1 cellular context compared by ENCODE assay signal in the genomic region with DNA sequence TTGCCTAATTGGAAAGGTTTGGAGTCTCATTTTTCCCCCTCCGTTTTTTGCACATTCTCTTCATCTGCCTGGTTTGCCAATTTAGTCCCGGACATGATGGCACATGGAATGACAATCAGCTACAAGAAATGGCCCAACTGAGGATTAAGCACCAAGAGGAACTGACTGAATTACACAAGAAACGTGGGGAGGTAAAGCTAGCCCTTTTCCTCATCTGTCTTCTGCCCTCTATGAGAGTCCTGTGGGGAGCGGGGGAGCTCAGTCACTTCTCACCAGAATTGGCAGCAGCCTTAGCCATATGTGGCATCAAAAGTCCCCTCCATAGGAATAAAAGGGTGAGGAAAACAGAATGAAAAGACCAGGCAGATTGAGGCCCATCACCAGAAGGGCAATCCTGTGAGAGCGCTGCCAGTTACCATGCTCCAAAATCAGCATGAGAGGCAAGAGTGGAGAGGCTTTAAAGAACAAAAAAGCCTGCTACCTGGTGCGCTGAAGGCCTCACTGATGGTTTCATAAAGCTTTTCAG.
TF ChIP-seq lines count a peak whose summit lies in the region.

No MANE protein-coding gene starts in this region.

TF ChIP-seq in GM12878, 131 proteins besides CTCF, POLR2A, EP300 and RAD21:
- TF ChIP-seq ZNF384 (IDR thresholded peaks at IDR 0.05; ENCODE audit: borderline replicate concordance, low read depth, low read length) (no peak), EGR1 (IDR thresholded peaks at IDR 0.05; ENCODE audit: borderline replicate concordance in 1 of 2, low read depth in 2 of 2, low read length in 2 of 2) (no peak), RFX5 (IDR thresholded peaks at IDR 0.05; ENCODE audit: low read depth, low read length) (no peak), GATAD2B (conservative IDR thresholded peaks at IDR 0.05; ENCODE audit: low read depth) (no peak), PAX5 (IDR thresholded peaks at IDR 0.05; ENCODE audit: borderline replicate concordance, low read depth, low read length) (no peak), NR2C2 (IDR thresholded peaks at IDR 0.05; ENCODE audit: borderline replicate concordance, control insufficient read depth, insufficient read length, low read depth) (no peak), TARDBP (IDR thresholded peaks at IDR 0.05; ENCODE audit: borderline replicate concordance) (no peak), CREM (IDR thresholded peaks at IDR 0.05; ENCODE audit: low read depth) (no peak), NR2C1 (IDR thresholded peaks at IDR 0.05) (no peak)
- TF ChIP-seq, protein P1, sequence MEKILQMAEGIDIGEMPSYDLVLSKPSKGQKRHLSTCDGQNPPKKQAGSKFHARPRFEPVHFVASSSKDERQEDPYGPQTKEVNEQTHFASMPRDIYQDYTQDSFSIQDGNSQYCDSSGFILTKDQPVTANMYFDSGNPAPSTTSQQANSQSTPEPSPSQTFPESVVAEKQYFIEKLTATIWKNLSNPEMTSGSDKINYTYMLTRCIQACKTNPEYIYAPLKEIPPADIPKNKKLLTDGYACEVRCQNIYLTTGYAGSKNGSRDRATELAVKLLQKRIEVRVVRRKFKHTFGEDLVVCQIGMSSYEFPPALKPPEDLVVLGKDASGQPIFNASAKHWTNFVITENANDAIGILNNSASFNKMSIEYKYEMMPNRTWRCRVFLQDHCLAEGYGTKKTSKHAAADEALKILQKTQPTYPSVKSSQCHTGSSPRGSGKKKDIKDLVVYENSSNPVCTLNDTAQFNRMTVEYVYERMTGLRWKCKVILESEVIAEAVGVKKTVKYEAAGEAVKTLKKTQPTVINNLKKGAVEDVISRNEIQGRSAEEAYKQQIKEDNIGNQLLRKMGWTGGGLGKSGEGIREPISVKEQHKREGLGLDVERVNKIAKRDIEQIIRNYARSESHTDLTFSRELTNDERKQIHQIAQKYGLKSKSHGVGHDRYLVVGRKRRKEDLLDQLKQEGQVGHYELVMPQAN (conservative IDR thresholded peaks at IDR 0.05): no peak
